In genomic region chr6:160520043-160520904, GRCh38 we compare ENCODE assay signal across 1 cellular context.
TF ChIP-seq lines count a peak whose summit lies in the region.

No MANE protein-coding gene starts in this region.

TF ChIP-seq in HEK293, 187 proteins besides CTCF, POLR2A, EP300 and RAD21 (continued from another document):
- TF ChIP-seq, protein P1, sequence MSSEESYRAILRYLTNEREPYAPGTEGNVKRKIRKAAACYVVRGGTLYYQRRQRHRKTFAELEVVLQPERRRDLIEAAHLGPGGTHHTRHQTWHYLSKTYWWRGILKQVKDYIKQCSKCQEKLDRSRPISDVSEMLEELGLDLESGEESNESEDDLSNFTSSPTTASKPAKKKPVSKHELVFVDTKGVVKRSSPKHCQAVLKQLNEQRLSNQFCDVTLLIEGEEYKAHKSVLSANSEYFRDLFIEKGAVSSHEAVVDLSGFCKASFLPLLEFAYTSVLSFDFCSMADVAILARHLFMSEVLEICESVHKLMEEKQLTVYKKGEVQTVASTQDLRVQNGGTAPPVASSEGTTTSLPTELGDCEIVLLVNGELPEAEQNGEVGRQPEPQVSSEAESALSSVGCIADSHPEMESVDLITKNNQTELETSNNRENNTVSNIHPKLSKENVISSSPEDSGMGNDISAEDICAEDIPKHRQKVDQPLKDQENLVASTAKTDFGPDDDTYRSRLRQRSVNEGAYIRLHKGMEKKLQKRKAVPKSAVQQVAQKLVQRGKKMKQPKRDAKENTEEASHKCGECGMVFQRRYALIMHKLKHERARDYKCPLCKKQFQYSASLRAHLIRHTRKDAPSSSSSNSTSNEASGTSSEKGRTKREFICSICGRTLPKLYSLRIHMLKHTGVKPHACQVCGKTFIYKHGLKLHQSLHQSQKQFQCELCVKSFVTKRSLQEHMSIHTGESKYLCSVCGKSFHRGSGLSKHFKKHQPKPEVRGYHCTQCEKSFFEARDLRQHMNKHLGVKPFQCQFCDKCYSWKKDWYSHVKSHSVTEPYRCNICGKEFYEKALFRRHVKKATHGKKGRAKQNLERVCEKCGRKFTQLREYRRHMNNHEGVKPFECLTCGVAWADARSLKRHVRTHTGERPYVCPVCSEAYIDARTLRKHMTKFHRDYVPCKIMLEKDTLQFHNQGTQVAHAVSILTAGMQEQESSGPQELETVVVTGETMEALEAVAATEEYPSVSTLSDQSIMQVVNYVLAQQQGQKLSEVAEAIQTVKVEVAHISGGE (tag by site-specific recombination; conservative IDR thresholded peaks at IDR 0.05; ENCODE audit: low read depth), result peak; percentile 42; the same call in 1 of the 2 replicates
- peak; percentile 49; the same call in 1 of the 2 replicates for TF ChIP-seq ZNF600 (tag by site-specific recombination; IDR thresholded peaks at IDR 0.05)
- TF ChIP-seq KLF17 (tag by site-specific recombination; IDR thresholded peaks at IDR 0.05), result peak; percentile 53; the same call in 1 of the 2 replicates
- TF ChIP-seq ZNF449 (tag by site-specific recombination; IDR thresholded peaks at IDR 0.05), result peak; percentile 97
- peak; percentile 69; the same call in 1 of the 2 replicates for TF ChIP-seq YY2 (tag by site-specific recombination; IDR thresholded peaks at IDR 0.05)
- 0 out of 2 replicates have a peak, but pooled peaks have one; percentile 23 for TF ChIP-seq GLIS2 (tag by site-specific recombination; IDR thresholded peaks at IDR 0.05)
- 0 out of 2 replicates have a peak, but pooled peaks have one; percentile 28 for TF ChIP-seq ZNF2 (tag by site-specific recombination; IDR thresholded peaks at IDR 0.05)
- peak; percentile 21; the same call in 1 of the 2 replicates for TF ChIP-seq ZIC2 (tag by site-specific recombination; IDR thresholded peaks at IDR 0.05)
- no peak for TF ChIP-seq ZNF221 (tag by site-specific recombination; IDR thresholded peaks at IDR 0.05; ENCODE audit: borderline replicate concordance)
- TF ChIP-seq ZNF24 (tag by site-specific recombination; IDR thresholded peaks at IDR 0.05), result peak; percentile 50; the same call in 1 of the 2 replicates
- TF ChIP-seq, protein P2, sequence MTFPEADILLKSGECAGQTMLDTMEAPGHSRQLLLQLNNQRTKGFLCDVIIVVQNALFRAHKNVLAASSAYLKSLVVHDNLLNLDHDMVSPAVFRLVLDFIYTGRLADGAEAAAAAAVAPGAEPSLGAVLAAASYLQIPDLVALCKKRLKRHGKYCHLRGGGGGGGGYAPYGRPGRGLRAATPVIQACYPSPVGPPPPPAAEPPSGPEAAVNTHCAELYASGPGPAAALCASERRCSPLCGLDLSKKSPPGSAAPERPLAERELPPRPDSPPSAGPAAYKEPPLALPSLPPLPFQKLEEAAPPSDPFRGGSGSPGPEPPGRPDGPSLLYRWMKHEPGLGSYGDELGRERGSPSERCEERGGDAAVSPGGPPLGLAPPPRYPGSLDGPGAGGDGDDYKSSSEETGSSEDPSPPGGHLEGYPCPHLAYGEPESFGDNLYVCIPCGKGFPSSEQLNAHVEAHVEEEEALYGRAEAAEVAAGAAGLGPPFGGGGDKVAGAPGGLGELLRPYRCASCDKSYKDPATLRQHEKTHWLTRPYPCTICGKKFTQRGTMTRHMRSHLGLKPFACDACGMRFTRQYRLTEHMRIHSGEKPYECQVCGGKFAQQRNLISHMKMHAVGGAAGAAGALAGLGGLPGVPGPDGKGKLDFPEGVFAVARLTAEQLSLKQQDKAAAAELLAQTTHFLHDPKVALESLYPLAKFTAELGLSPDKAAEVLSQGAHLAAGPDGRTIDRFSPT (tag by site-specific recombination; IDR thresholded peaks at IDR 0.05), result peak; percentile 40; the same call in 1 of the 2 replicates
- no peak for TF ChIP-seq ZNF596 (tag by site-specific recombination; IDR thresholded peaks at IDR 0.05)
- TF ChIP-seq YY1 (tag by site-specific recombination; IDR thresholded peaks at IDR 0.05), result peak; percentile 46; the same call in 1 of the 2 replicates
- TF ChIP-seq ZBTB20 (tag by site-specific recombination; IDR thresholded peaks at IDR 0.05), result peak; percentile 68; the same call in 1 of the 2 replicates
- TF ChIP-seq ZNF692 (tag by site-specific recombination; IDR thresholded peaks at IDR 0.05), result peak; percentile 68; the same call in 1 of the 2 replicates
- no peak for TF ChIP-seq ZNF404 (tag by site-specific recombination; IDR thresholded peaks at IDR 0.05)
- TF ChIP-seq ZNF510 (tag by site-specific recombination; IDR thresholded peaks at IDR 0.05; ENCODE audit: insufficient replicate concordance), result no peak
- TF ChIP-seq, protein P3, sequence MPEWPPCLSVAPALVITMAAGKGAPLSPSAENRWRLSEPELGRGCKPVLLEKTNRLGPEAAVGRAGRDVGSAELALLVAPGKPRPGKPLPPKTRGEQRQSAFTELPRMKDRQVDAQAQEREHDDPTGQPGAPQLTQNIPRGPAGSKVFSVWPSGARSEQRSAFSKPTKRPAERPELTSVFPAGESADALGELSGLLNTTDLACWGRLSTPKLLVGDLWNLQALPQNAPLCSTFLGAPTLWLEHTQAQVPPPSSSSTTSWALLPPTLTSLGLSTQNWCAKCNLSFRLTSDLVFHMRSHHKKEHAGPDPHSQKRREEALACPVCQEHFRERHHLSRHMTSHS (tag by site-specific recombination; IDR thresholded peaks at IDR 0.05), result no peak
- TF ChIP-seq WT1 (tag by site-specific recombination; IDR thresholded peaks at IDR 0.05), result 0 out of 2 replicates have a peak, but pooled peaks have one; percentile 34
- peak; percentile 90 for TF ChIP-seq ZBTB26 (tag by site-specific recombination; optimal IDR thresholded peaks at IDR 0.05)
- peak; percentile 18; the same call in 1 of the 2 replicates for TF ChIP-seq ZNF660 (tag by site-specific recombination; IDR thresholded peaks at IDR 0.05)
- TF ChIP-seq ZNF76 (tag by site-specific recombination; IDR thresholded peaks at IDR 0.05; ENCODE audit: borderline replicate concordance, low read depth), result 0 out of 2 replicates have a peak, but pooled peaks have one; percentile 54
- 0 out of 2 replicates have a peak, but pooled peaks have one; percentile 8 for TF ChIP-seq ZSCAN4 (tag by site-specific recombination; IDR thresholded peaks at IDR 0.05)
- TF ChIP-seq ZNF335 (tag by site-specific recombination; conservative IDR thresholded peaks at IDR 0.05), result peak; percentile 90
